ENCODE assay signal across 8 cellular contexts in genomic region chr15:34109775-34110663, GRCh38. TPM values are rescaled to one million over a fixed set of nuclear protein-coding genes. Genes with fewer than 3 reads are reported as not detected.
DNase-seq lines count a peak whose midpoint lies in the region; ATAC-seq and TF ChIP-seq lines count a peak whose summit lies in the region.

No MANE protein-coding gene starts in this region.

- no peak overlapping the region for H4K8ac ChIP-seq in mesendoderm (ENCODE audit: low read depth, low read length)

- 60 to 71% (median 67%) methylated on average over 5 of the region's 5 CpGs for WGBS in heart left ventricle, 4 donors
- 59% methylated on average over 5 of the region's 5 CpGs for WGBS in right cardiac atrium
- 42 to 56% methylated on average over 5 of the region's 5 CpGs for WGBS in body of pancreas, 2 donors
- no CpG with 5 or more reads among the region's 5 CpGs for WGBS in mesendoderm (ENCODE audit: extremely low coverage, insufficient coverage, low lambda C conversion rate)

- H3K79me1 ChIP-seq in mesendoderm (ENCODE audit: low read length), result no peaks in the 10 kb centered on the region

- peak in 8 of 12 donors; percentile 28 to 46 (median 44) for TF ChIP-seq CTCF in heart left ventricle (IDR thresholded peaks at IDR 0.05)
- TF ChIP-seq CTCF in NB4 (IDR thresholded peaks at IDR 0.05; ENCODE audit: low read depth, low read length), result peak; percentile 69
- TF ChIP-seq CTCF in body of pancreas (IDR thresholded peaks at IDR 0.05), result peak in 6 of 7 experiments; percentile 37 to 61 (median 47)

- no peak for ATAC-seq in heart left ventricle
- no peak for ATAC-seq in right cardiac atrium
- ATAC-seq in body of pancreas, result no peak
- no peak for ATAC-seq in GM18870 (IDR thresholded peaks at IDR 0.05; ENCODE audit: unreplicated experiment)
- ATAC-seq in GM21528 (IDR thresholded peaks at IDR 0.05; ENCODE audit: low FRiP score, unreplicated experiment), result no peak

- no peak for DNase-seq in heart left ventricle
- DNase-seq in right cardiac atrium, result no peak
- peak; percentile 52 for DNase-seq in NB4 (ENCODE audit: low read depth)
- DNase-seq in body of pancreas, result no peak
- DNase-seq in mesendoderm, result peak; percentile 46
- DNase-seq in C1 segment of cervical spinal cord (lab: John Stamatoyannopoulos, UW), result no peak

- H3K4me1 ChIP-seq in heart left ventricle (no peaks in the 10 kb centered on the region), right cardiac atrium (ENCODE audit: control insufficient read depth, insufficient read depth, low read length) (no peaks in the 10 kb centered on the region), body of pancreas (no peaks in the 10 kb centered on the region), mesendoderm (ENCODE audit: control insufficient read depth, low read depth, low read length) (no peaks in the 10 kb centered on the region)

- H3K27me3 ChIP-seq in heart left ventricle (peaks cover 0 to 5% (median 0%) of the 10 kb centered on the region in 9 donors), right cardiac atrium (ENCODE audit: control insufficient read depth, insufficient read depth) (no peaks in the 10 kb centered on the region), body of pancreas (no peaks in the 10 kb centered on the region), mesendoderm (ENCODE audit: insufficient read depth, low read length, poor library complexity) (no peaks in the 10 kb centered on the region)

- no peak overlapping the region for H3K4me2 ChIP-seq in mesendoderm (ENCODE audit: low read length)

- H3K4me3 ChIP-seq in heart left ventricle (no peak overlapping the region), right cardiac atrium (ENCODE audit: low read length) (no peak overlapping the region), NB4 (ENCODE audit: low read depth, low read length) (no peak overlapping the region), body of pancreas (no peak overlapping the region), mesendoderm (ENCODE audit: low read length) (no peak overlapping the region)

- H3K23ac ChIP-seq in mesendoderm (ENCODE audit: low read length), result no peak overlapping the region

- no peak for TF ChIP-seq POLR2A in heart left ventricle (IDR thresholded peaks at IDR 0.05)
- TF ChIP-seq POLR2A in NB4 (IDR thresholded peaks at IDR 0.05; ENCODE audit: extremely low read depth, insufficient read length), result no peak
- TF ChIP-seq POLR2A in body of pancreas (IDR thresholded peaks at IDR 0.05), result no peak

- no peak overlapping the region for H3K56ac ChIP-seq in mesendoderm (ENCODE audit: low read length)

- H2BK120ac ChIP-seq in mesendoderm (ENCODE audit: low read depth, low read length), result no peak overlapping the region

- no peak overlapping the region for H3K4ac ChIP-seq in mesendoderm (ENCODE audit: low read depth, low read length)

- H3K18ac ChIP-seq in mesendoderm (ENCODE audit: low read length), result no peak overlapping the region

- H3K9me3 ChIP-seq in heart left ventricle (no peaks in the 10 kb centered on the region), right cardiac atrium (ENCODE audit: control insufficient read depth, low read length) (no peaks in the 10 kb centered on the region), body of pancreas (no peaks in the 10 kb centered on the region)

- intact Hi-C loops in heart left ventricle (cut with DNase I) (loop anchor here in 6 of 10 donors (5.0 to 10.0 kb wide), 4 partner anchors 75 to 255 kb away; partner anchors contain the start of genes LPCAT4 (in 3 of the 6), AVEN (in 1 of the 6), KATNBL1 (in 1 of the 6) and SLC12A6 (in 1 of the 6)), right cardiac atrium (cut with DNase I) (no loop called here), body of pancreas (cut with DNase I) (loop anchor here (10.0 kb wide), 1 partner anchor 105 kb away; the partner anchor contains the start of gene KATNBL1)

- H4K5ac ChIP-seq in mesendoderm (ENCODE audit: low read length), result no peak overlapping the region

- H2BK15ac ChIP-seq in mesendoderm (replicated peaks; ENCODE audit: low read depth), result no peak overlapping the region

- H2AK5ac ChIP-seq in mesendoderm (ENCODE audit: low read length), result no peak overlapping the region

- H3K36me3 ChIP-seq in heart left ventricle (no peaks in the 10 kb centered on the region), body of pancreas (replicated peaks in 1 of 2; ENCODE audit: insufficient read depth in 1 of 2, low read depth in 2 of 2) (no peaks in the 10 kb centered on the region), mesendoderm (ENCODE audit: control insufficient read depth, insufficient read depth, low read length) (no peaks in the 10 kb centered on the region)

- no peak overlapping the region for H3K9ac ChIP-seq in mesendoderm (ENCODE audit: low read length)

- no peak overlapping the region for H3K27ac ChIP-seq in heart left ventricle
- no peak overlapping the region for H3K27ac ChIP-seq in right cardiac atrium (ENCODE audit: low read length)
- H3K27ac ChIP-seq in body of pancreas, result no peak overlapping the region
- no peak overlapping the region for H3K27ac ChIP-seq in mesendoderm (ENCODE audit: low read depth, low read length)

- H2BK5ac ChIP-seq in mesendoderm (ENCODE audit: low read length), result no peak overlapping the region

- H3K79me2 ChIP-seq in mesendoderm (ENCODE audit: control insufficient read depth, insufficient read depth, low read length), result no peaks in the 10 kb centered on the region

RNA-seq across cellular contexts. Expression of gene PGBD4, which starts 8.1 kb away (rescaled TPM):
- total RNA-seq in heart left ventricle (1 to 10 TPM in 8 of 9 donors, under 1 TPM in 1; 0.95 to 2.1 (median 1.7) TPM), right cardiac atrium (1 to 10 TPM; 2.2 to 2.9 (median 2.7) TPM), body of pancreas (1 to 10 TPM; 1.0 to 4.6 TPM)
- polyA plus RNA-seq in heart left ventricle (under 1 TPM; 0.86 to 0.91 TPM), right cardiac atrium (1.5 TPM)
- polyA plus RNA-seq in mesendoderm (2013, experiment 1 of 2), result 0.49 TPM
- polyA plus RNA-seq in mesendoderm (2013, experiment 2 of 2), result 0.46 TPM

RNA-seq across cellular contexts. Expression of gene EMC7, which starts 8.4 kb away (rescaled TPM):
- total RNA-seq in heart left ventricle (10 to 100 TPM; 28.9 to 95.2 (median 59.1) TPM), right cardiac atrium (10 to 100 TPM; 66.0 to 90.0 (median 72.8) TPM), body of pancreas (10 to 100 TPM; 27.4 to 27.8 TPM)
- polyA plus RNA-seq in heart left ventricle (100 to 1,000 TPM in 1 of 2 donors, 10 to 100 TPM in 1; 86.0 to 143 TPM), right cardiac atrium (109 TPM)
- polyA plus RNA-seq in mesendoderm (2013, experiment 1 of 2), result 58.7 TPM
- 56.7 TPM for polyA plus RNA-seq in mesendoderm (2013, experiment 2 of 2)

Comparison
In these comparisons a context has a peak if more than half of its experiments do, and no peak if none do; other contexts are left out.
1. intact Hi-C loops: an anchor here in heart left ventricle (5.0 to 10.0 kb wide) and body of pancreas (10.0 kb wide); none called in right cardiac atrium.
2. DNase-seq: peak in NB4 (single experiment) and mesendoderm (single experiment); none in heart left ventricle (0 of 5), right cardiac atrium (0 of 3), body of pancreas (0 of 4) and C1 segment of cervical spinal cord (0 of 14).
3. Peak in every context shown above with its lines, with median percentiles within 50 percentile points of each other: CTCF ChIP-seq.